ENCODE assay signal across 19 cellular contexts in the genomic region with DNA sequence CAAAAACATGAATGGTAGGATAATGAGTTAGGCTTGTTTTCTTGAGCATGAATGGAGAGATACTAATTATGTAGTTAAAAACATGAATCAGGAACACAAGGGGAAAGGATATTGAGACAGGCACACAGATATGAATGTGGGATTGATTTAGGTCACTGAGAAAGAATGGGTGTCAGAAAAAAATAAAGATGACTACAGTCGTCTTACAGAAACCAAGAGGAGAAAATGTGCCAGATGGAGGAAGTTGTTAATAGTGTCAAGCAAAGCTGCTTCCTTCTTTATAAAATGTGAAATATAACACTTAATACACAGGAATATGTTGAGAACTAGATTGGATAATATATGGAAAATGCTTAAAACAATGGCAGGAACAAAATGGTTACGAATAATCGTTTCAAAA.
"Had no signal": no experiment of that assay in that cellular context is flagged by ENCODE, and none has a peak within 500 bp of the region (broad histone marks: within the 10 kb centered on the region; RNA-seq: fewer than 3 reads in every experiment).

No MANE protein-coding gene starts in this region.

- H3K4me3 ChIP-seq: gastrocnemius medialis, heart right ventricle, neural progenitor cell, pancreas, sigmoid colon, thyroid gland had no signal

- DNase-seq: activated CD4-positive, alpha-beta T cell treated with anti-CD3 and anti-CD28 coated beads, Interleukin-2, amount 50 U/mL, for 1 hour; activated CD8-positive, alpha-beta memory T cell treated with anti-CD3 and anti-CD28 coated beads for 24 hours; activated naive CD4-positive, alpha-beta T cell treated with Interleukin-2 at 50 U/mL for 16 hours; aorta; cerebellar nuclear complex; effector memory CD8-positive, alpha-beta T cell; gastrocnemius medialis; heart right ventricle; mammary epithelial cell; pancreas; sigmoid colon; stimulated activated CD4-positive, alpha-beta T cell treated with anti-CD3 and anti-CD28 coated beads, Interleukin-1b, Interleukin-23, amount 100 ng/mL, for 48 hours; thyroid gland had no signal

- H3K9me3 ChIP-seq: gastrocnemius medialis, heart right ventricle, pancreas, sigmoid colon, thyroid gland had no signal

- H3K36me3 ChIP-seq: gastrocnemius medialis, heart right ventricle, neural progenitor cell, pancreas, sigmoid colon, thyroid gland had no signal

- H3K27me3 ChIP-seq: gastrocnemius medialis, heart right ventricle, neural progenitor cell, pancreas, sigmoid colon, thyroid gland had no signal

- H3K27ac ChIP-seq: epithelial cell of prostate, gastrocnemius medialis, neural progenitor cell, pancreas, sigmoid colon, thyroid gland had no signal

- H3K4me2 ChIP-seq: neural progenitor cell had no signal

- H3K9ac ChIP-seq: neural progenitor cell had no signal

- ATAC-seq: activated CD4-positive, CD25-positive, alpha-beta regulatory T cell treated with anti-CD3 and anti-CD28 coated beads, Interleukin-2, amount 50 U/mL, for 24 hours; effector memory CD8-positive, alpha-beta T cell; gastrocnemius medialis; heart right ventricle; left lobe of liver; pancreas had no signal

- FAIRE-seq: islet of Langerhans, pancreas, urothelium cell line had no signal

- H2AFZ ChIP-seq: neural progenitor cell had no signal

- H3K4me1 ChIP-seq: gastrocnemius medialis, neural progenitor cell, pancreas, sigmoid colon, thyroid gland had no signal
